Comparison of ENCODE assay signal across 17 cellular contexts in the genomic region with DNA sequence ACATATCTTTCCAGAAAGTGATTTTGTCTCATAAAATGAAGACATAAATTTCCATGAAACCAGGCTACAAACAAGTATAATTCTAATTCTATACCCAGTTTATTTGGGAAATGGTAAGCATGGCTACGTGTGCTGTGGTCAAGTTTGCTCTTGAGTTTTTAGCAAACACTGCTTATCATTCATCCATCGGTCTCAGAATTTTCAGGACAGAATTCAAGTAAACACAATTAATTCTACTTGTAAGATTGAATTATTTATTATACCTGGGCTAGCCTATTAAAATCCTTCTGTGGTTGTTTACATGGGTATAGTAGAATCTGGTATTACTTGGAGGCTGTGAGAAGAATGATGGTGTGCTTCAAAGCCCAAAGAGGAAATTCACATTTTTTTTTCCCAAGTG.
DNase-seq lines count a peak whose midpoint lies in the region; ATAC-seq and TF ChIP-seq lines count a peak whose summit lies in the region.
"Had no signal": no experiment of that assay in that cellular context is flagged by ENCODE, and none has a peak within 500 bp of the region (broad histone marks: within the 10 kb centered on the region; RNA-seq: fewer than 3 reads in every experiment).

No MANE protein-coding gene starts in this region.

- no peaks in the 10 kb centered on the region for H3K36me3 ChIP-seq in Caco-2 (ENCODE audit: control insufficient read depth, insufficient read depth, low read length)
- H3K36me3 ChIP-seq: HAP-1 had no signal

- POLR2A ChIA-PET in Caco-2 (lab: Charles Lee) = no interaction called here

- no peaks in the 10 kb centered on the region for H3K9me3 ChIP-seq in Caco-2
- H3K9me3 ChIP-seq: HAP-1 had no signal

- no peaks in the 10 kb centered on the region for H3K36me3 Mint-ChIP-seq in Caco-2 (ENCODE audit: insufficient read depth, unreplicated experiment)
- no peaks in the 10 kb centered on the region for H3K36me3 Mint-ChIP-seq in endothelial cell (ENCODE audit: low read depth, unreplicated experiment)
- H3K36me3 Mint-ChIP-seq: CD4-positive, CD25-positive, alpha-beta regulatory T cell; CD8-positive, alpha-beta T cell had no signal

- ATAC-seq in left lobe of liver (no peak), GM21619 (IDR thresholded peaks at IDR 0.05; ENCODE audit: unreplicated experiment) (no peak)
- ATAC-seq: CD8-positive, alpha-beta T cell; GM12878 had no signal

- CTCF ChIA-PET in Caco-2 (lab: Charles Lee) = no interaction called here

- H3K4me1 ChIP-seq in Caco-2 = peaks cover 16% of the 10 kb centered on the region

- peaks cover 23% of the 10 kb centered on the region for H3K4me1 Mint-ChIP-seq in Caco-2 (ENCODE audit: low read depth, unreplicated experiment)
- H3K4me1 Mint-ChIP-seq in endothelial cell (ENCODE audit: unreplicated experiment) = peaks cover 31% of the 10 kb centered on the region

- no peak for TF ChIP-seq CTCF in Caco-2 (IDR thresholded peaks at IDR 0.05; ENCODE audit: insufficient read depth in 1 of 2, low read depth in 1 of 2, low read length in 1 of 2, severe bottlenecking in 1 of 2, unreplicated experiment in 1 of 2)
- TF ChIP-seq CTCF in LNCaP clone FGC (IDR thresholded peaks at IDR 0.05; ENCODE audit: control insufficient read depth, extremely low read depth, insufficient read depth) = no peak
- TF ChIP-seq CTCF in endothelial cell (IDR thresholded peaks at IDR 0.05; ENCODE audit: unreplicated experiment) = no peak

- H3K27me3 Mint-ChIP-seq in Caco-2 (ENCODE audit: insufficient read depth, unreplicated experiment) (no peaks in the 10 kb centered on the region), endothelial cell (ENCODE audit: unreplicated experiment) (no peaks in the 10 kb centered on the region)

- H3K27ac Mint-ChIP-seq in Caco-2 (ENCODE audit: unreplicated experiment) = peak overlapping the region; percentile 58
- H3K27ac Mint-ChIP-seq in endothelial cell (ENCODE audit: unreplicated experiment) = peak overlapping the region; percentile 74
- H3K27ac Mint-ChIP-seq: CD4-positive, CD25-positive, alpha-beta regulatory T cell; CD8-positive, alpha-beta T cell; HFFc6 had no signal

- H3K27me3 ChIP-seq in Caco-2 (replicated peaks; ENCODE audit: control insufficient read depth, insufficient read depth, low read length) = no peaks in the 10 kb centered on the region

- H3K4me3 Mint-ChIP-seq in Caco-2 (ENCODE audit: unreplicated experiment) (no peak overlapping the region), endothelial cell (ENCODE audit: unreplicated experiment) (no peak overlapping the region)
- H3K4me3 Mint-ChIP-seq: CD4-positive, CD25-positive, alpha-beta regulatory T cell; CD8-positive, alpha-beta T cell; HFFc6 had no signal

- no TSS peak for BruUV-seq in Caco-2 (replicated peaks; lab: Mats Ljungman, UMichigan)

- intact Hi-C loops in Caco-2 (cut with micrococcal nuclease; ENCODE audit: unreplicated experiment) = no loop called here

- DNase-seq in Caco-2 = no peak
- peak; percentile 85 for DNase-seq in LNCaP clone FGC (ENCODE audit: low read depth)
- no peak for DNase-seq in endothelial cell (ENCODE audit: low spot score)
- no peak for DNase-seq in stimulated activated CD4-positive, alpha-beta T cell treated with anti-CD3 and anti-CD28 coated beads, Interleukin-4, amount 100 ng/mL, for 4 hours
- DNase-seq in left lobe of liver (ENCODE audit: low spot score) = no peak
- DNase-seq: C1 segment of cervical spinal cord; CD4-positive, CD25-positive, alpha-beta regulatory T cell; CD8-positive, alpha-beta T cell; DMS 273 treated with DMSO at 0.1 percent for 48 hours; DMS79; EL; GDM1; GOT3; HFFc6 had no signal

- H3K4me3 ChIP-seq in Caco-2 (ENCODE audit: low read depth, low read length) = no peak overlapping the region
- no peak overlapping the region for H3K4me3 ChIP-seq in LNCaP clone FGC (ENCODE audit: low read depth, low read length)
- H3K4me3 ChIP-seq: GM12878, HAP-1 had no signal

- H3K9me3 Mint-ChIP-seq in Caco-2 (ENCODE audit: unreplicated experiment) = no peaks in the 10 kb centered on the region
- no peaks in the 10 kb centered on the region for H3K9me3 Mint-ChIP-seq in endothelial cell (ENCODE audit: unreplicated experiment)
- H3K9me3 Mint-ChIP-seq: CD8-positive, alpha-beta T cell; HFFc6 had no signal
